In the genomic region with DNA sequence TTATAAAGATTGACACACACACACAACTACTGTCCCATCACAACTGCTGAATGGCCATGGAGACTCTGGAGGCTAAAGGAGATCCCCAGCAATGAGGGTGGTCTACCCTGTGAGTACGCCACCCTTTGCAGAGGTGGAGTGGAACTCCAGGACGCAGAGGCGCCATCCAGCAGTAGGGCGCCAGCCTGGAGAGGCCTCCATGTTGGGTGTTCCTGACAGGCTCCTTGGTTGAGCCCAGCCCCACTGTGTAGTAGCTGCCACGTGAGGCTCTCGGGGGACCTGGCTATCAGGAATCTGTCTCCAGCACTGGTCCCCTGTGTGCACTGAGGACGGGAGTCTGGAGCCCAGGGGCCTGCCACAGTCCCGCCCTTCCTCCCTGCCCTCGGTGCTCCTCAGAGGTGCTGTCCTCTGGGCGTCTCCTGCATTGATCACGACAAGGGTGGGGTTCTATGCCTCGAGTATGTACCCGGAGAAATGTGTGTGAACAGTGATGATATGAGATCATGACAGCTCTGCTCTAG, we compare ENCODE assay signal across 14 cellular contexts.
"Had no signal": no experiment of that assay in that cellular context is flagged by ENCODE, and none has a peak within 500 bp of the region (broad histone marks: within the 10 kb centered on the region; RNA-seq: fewer than 3 reads in every experiment).

No MANE protein-coding gene starts in this region.

- H3K9me3 ChIP-seq: colonic mucosa, prostate gland, thyroid gland, vagina had no signal

- H3K9me3 Mint-ChIP-seq: activated B cell treated with CpG ODN at 0.5 μM for 24 hours; activated naive CD4-positive, alpha-beta T cell treated with anti-CD3 and anti-CD28 coated beads, Interleukin-2, amount 50 U/mL, for 72 hours; activated T-cell treated with anti-CD3 and anti-CD28 coated beads, Interleukin-2, amount 50 U/mL, for 24 hours had no signal

- H3K4me1 ChIP-seq: colonic mucosa, prostate gland, thyroid gland, vagina had no signal

- H3K4me3 ChIP-seq: colonic mucosa, prostate gland, thyroid gland, vagina had no signal

- DNase-seq: activated B cell treated with CpG ODN at 0.5 μM for 24 hours; activated effector memory CD4-positive, alpha-beta T cell treated with Interleukin-2 at 50 U/mL for 16 hours; activated T-cell treated with anti-CD3 and anti-CD28 coated beads, Interleukin-2, amount 50 U/mL, for 24 hours; colonic mucosa; effector CD4-positive, alpha-beta T cell; nephron progenitor cell; occipital lobe; stimulated activated CD4-positive, alpha-beta T cell treated with anti-CD3 and anti-CD28 coated beads, Interleukin-12 subunit alpha, Interleukin-12 subunit beta, amount 100 ng/mL, for 4 hours; stimulated activated naive B cell treated with anti-CD40 and anti-IgM and Interleukin-4, amounts not matched to agents 10 μg/mL and 1 μg/mL and 100 μg/mL, for 72 hours; thyroid gland had no signal

- H3K27ac ChIP-seq: colonic mucosa, prostate gland, thyroid gland, vagina had no signal

- H3K36me3 ChIP-seq: colonic mucosa, prostate gland, thyroid gland, vagina had no signal

- FAIRE-seq: TTC549 had no signal

- H3K4me3 Mint-ChIP-seq: activated B cell treated with CpG ODN at 0.5 μM for 24 hours; activated T-cell treated with anti-CD3 and anti-CD28 coated beads, Interleukin-2, amount 50 U/mL, for 24 hours; nephron progenitor cell; stimulated activated naive B cell treated with anti-CD40 and anti-IgM and Interleukin-4, amounts not matched to agents 10 μg/mL and 1 μg/mL and 100 μg/mL, for 72 hours had no signal

- H3K27me3 ChIP-seq: colonic mucosa, thyroid gland, vagina had no signal

- H3K27me3 Mint-ChIP-seq: activated B cell treated with CpG ODN at 0.5 μM for 24 hours; activated T-cell treated with anti-CD3 and anti-CD28 coated beads, Interleukin-2, amount 50 U/mL, for 24 hours; stimulated activated naive B cell treated with anti-CD40 and anti-IgM and Interleukin-4, amounts not matched to agents 10 μg/mL and 1 μg/mL and 100 μg/mL, for 72 hours had no signal

- H3K27ac Mint-ChIP-seq: nephron progenitor cell; stimulated activated naive B cell treated with anti-CD40 and anti-IgM and Interleukin-4, amounts not matched to agents 10 μg/mL and 1 μg/mL and 100 μg/mL, for 72 hours had no signal
